Comparison of ENCODE assay signal across 27 cellular contexts in genomic region chr9:37730840-37731239, GRCh38.
"Had no signal": no experiment of that assay in that cellular context is flagged by ENCODE, and none has a peak within 500 bp of the region (broad histone marks: within the 10 kb centered on the region; RNA-seq: fewer than 3 reads in every experiment).

No MANE protein-coding gene starts in this region.

- H3K27me3 ChIP-seq: Peyer's patch had no signal

- H3K36me3 Mint-ChIP-seq: activated naive CD4-positive, alpha-beta T cell treated with anti-CD3 and anti-CD28 coated beads, Interleukin-2, amount 10 ng/mL, durations not matched to agents 7 days and 5 days; activated naive CD8-positive, alpha-beta T cell treated with anti-CD3 and anti-CD28 coated beads for 36 hours had no signal

- H3K9me3 ChIP-seq: Peyer's patch had no signal

- H3K27me3 Mint-ChIP-seq: activated naive CD8-positive, alpha-beta T cell treated with anti-CD3 and anti-CD28 coated beads for 36 hours had no signal

- H3K4me3 ChIP-seq: cardiac muscle cell, Peyer's patch had no signal

- H3K4me1 ChIP-seq: Peyer's patch had no signal

- DNase-seq: activated CD4-positive, alpha-beta memory T cell treated with anti-CD3 and anti-CD28 coated beads, Interleukin-2, amount 10 ng/mL, durations not matched to agents 7 days and 5 days; activated CD4-positive, alpha-beta T cell treated with anti-CD3 and anti-CD28 coated beads, Interleukin-2, amount 10 ng/mL, durations not matched to agents 7 days and 5 days; activated CD4-positive, CD25-positive, alpha-beta regulatory T cell; activated gamma-delta T cell treated with Interleukin-2 at 50 U/mL for 16 hours; activated naive CD4-positive, alpha-beta T cell treated with anti-CD3 and anti-CD28 coated beads, Interleukin-2, amount 10 ng/mL, durations not matched to agents 7 days and 5 days; activated naive CD8-positive, alpha-beta T cell treated with anti-CD3 and anti-CD28 coated beads for 36 hours; activated T-cell treated with anti-CD3 and anti-CD28 coated beads for 4 hours; activated T-cell treated with anti-CD3 and anti-CD28 coated beads, Interleukin-2, amount 50 U/mL, for 48 hours; brain microvascular endothelial cell; cerebellar nuclear complex; Kasumi-1; KBM-7; NCI-H1048; NCI-H1694; NCI-H2029; NCI-H446; NCI-H524; NCI-H748 treated with DMSO at 0.1 percent for 48 hours; NK-92 treated with Interleukin-12 subunit alpha and Interleukin-12 subunit beta, amount 100 ng/mL, for 24 hours; OCI-M1; Peyer's patch; SHP77 treated with DMSO at 0.1 percent for 48 hours; T-helper 9 cell had no signal

- H3K9me3 Mint-ChIP-seq: activated CD4-positive, alpha-beta memory T cell treated with anti-CD3 and anti-CD28 coated beads, Interleukin-2, amount 10 ng/mL, durations not matched to agents 7 days and 5 days; activated CD4-positive, alpha-beta T cell treated with anti-CD3 and anti-CD28 coated beads, Interleukin-2, amount 10 ng/mL, durations not matched to agents 7 days and 5 days; activated naive CD4-positive, alpha-beta T cell treated with anti-CD3 and anti-CD28 coated beads, Interleukin-2, amount 10 ng/mL, durations not matched to agents 7 days and 5 days; activated naive CD8-positive, alpha-beta T cell treated with anti-CD3 and anti-CD28 coated beads for 36 hours; activated T-helper 2 cell treated with anti-CD3 and anti-CD28 coated beads, Interferon-gamma antibody, Interleukin-2, Interleukin-4, amounts not matched to agents 10 μg/mL and 5 μg/mL and 100 μg/mL, durations not matched to agents 14 hours and 24 hours and 36 hours; T-helper 1 cell treated with Interleukin-12 subunit alpha and Interleukin-12 subunit beta and Interleukin-4 antibody, amounts not matched to agents 30 μg/mL and 1 μg/mL, for 36 hours had no signal

- H3K4me3 Mint-ChIP-seq: activated CD4-positive, alpha-beta memory T cell treated with anti-CD3 and anti-CD28 coated beads, Interleukin-2, amount 10 ng/mL, durations not matched to agents 7 days and 5 days; activated CD4-positive, alpha-beta T cell treated with anti-CD3 and anti-CD28 coated beads, Interleukin-2, amount 10 ng/mL, durations not matched to agents 7 days and 5 days; activated naive CD4-positive, alpha-beta T cell treated with anti-CD3 and anti-CD28 coated beads, Interleukin-2, amount 10 ng/mL, durations not matched to agents 7 days and 5 days; activated naive CD8-positive, alpha-beta T cell treated with anti-CD3 and anti-CD28 coated beads for 36 hours; T-helper 1 cell treated with Interleukin-12 subunit alpha and Interleukin-12 subunit beta and Interleukin-4 antibody, amounts not matched to agents 30 μg/mL and 1 μg/mL, for 36 hours had no signal

- H3K27ac ChIP-seq: brain microvascular endothelial cell, cardiac muscle cell, Peyer's patch, RWPE1 had no signal

- H3K4me1 Mint-ChIP-seq: activated CD4-positive, alpha-beta memory T cell treated with anti-CD3 and anti-CD28 coated beads, Interleukin-2, amount 10 ng/mL, durations not matched to agents 7 days and 5 days; activated CD4-positive, alpha-beta T cell treated with anti-CD3 and anti-CD28 coated beads, Interleukin-2, amount 10 ng/mL, durations not matched to agents 7 days and 5 days; activated naive CD4-positive, alpha-beta T cell treated with anti-CD3 and anti-CD28 coated beads, Interleukin-2, amount 10 ng/mL, durations not matched to agents 7 days and 5 days; activated naive CD8-positive, alpha-beta T cell treated with anti-CD3 and anti-CD28 coated beads for 36 hours had no signal

- H3K27ac Mint-ChIP-seq: activated CD4-positive, alpha-beta memory T cell treated with anti-CD3 and anti-CD28 coated beads, Interleukin-2, amount 10 ng/mL, durations not matched to agents 7 days and 5 days; activated CD4-positive, alpha-beta T cell treated with anti-CD3 and anti-CD28 coated beads, Interleukin-2, amount 10 ng/mL, durations not matched to agents 7 days and 5 days; activated naive CD4-positive, alpha-beta T cell treated with anti-CD3 and anti-CD28 coated beads, Interleukin-2, amount 10 ng/mL, durations not matched to agents 7 days and 5 days; activated naive CD8-positive, alpha-beta T cell treated with anti-CD3 and anti-CD28 coated beads for 36 hours; activated T-helper 2 cell treated with anti-CD3 and anti-CD28 coated beads, Interferon-gamma antibody, Interleukin-2, Interleukin-4, amounts not matched to agents 10 μg/mL and 5 μg/mL and 100 μg/mL, durations not matched to agents 14 hours and 24 hours and 36 hours; T-helper 1 cell treated with Interleukin-12 subunit alpha and Interleukin-12 subunit beta and Interleukin-4 antibody, amounts not matched to agents 30 μg/mL and 1 μg/mL, for 36 hours had no signal

- H3K36me3 ChIP-seq: brain microvascular endothelial cell, cardiac muscle cell, Peyer's patch had no signal
